8 cellular contexts compared by ENCODE assay signal in genomic region chr19:17125052-17125727, GRCh38. TPM values are rescaled to one million over a fixed set of nuclear protein-coding genes. Genes with fewer than 3 reads are reported as not detected.
DNase-seq lines count a peak whose midpoint lies in the region; ATAC-seq lines count a peak whose summit lies in the region.

No MANE protein-coding gene starts in this region.

- peak; percentile 47 for ATAC-seq in HG02571 (IDR thresholded peaks at IDR 0.05; ENCODE audit: unreplicated experiment)
- peak; percentile 89 to 90 for ATAC-seq in natural killer cell treated with Interleukin-12 subunit alpha and Interleukin-12 subunit beta and Interleukin-15 and Interleukin-18, amount 100 ng/mL, for 72 hours

- peak overlapping the region; percentile 99 for H3K4me3 Mint-ChIP-seq in natural killer cell treated with Interleukin-12 subunit alpha and Interleukin-12 subunit beta and Interleukin-15 and Interleukin-18, amount 100 ng/mL, for 72 hours

- DNase-seq in DMS 273 (lab: John Stamatoyannopoulos, UW; ENCODE audit: unreplicated experiment), result peak; percentile 58
- DNase-seq in DMS 273 treated with DMSO at 0.1 percent for 48 hours (lab: John Stamatoyannopoulos, UW), result no peak
- peak; percentile 86 for DNase-seq in NCI-H82 (lab: John Stamatoyannopoulos, UW)
- DNase-seq in cerebellar cortex (ENCODE audit: low spot score), result peak; percentile 90
- peak; percentile 83 for DNase-seq in natural killer cell treated with Interleukin-12 subunit alpha and Interleukin-12 subunit beta and Interleukin-15 and Interleukin-18, amount 100 ng/mL, for 72 hours (ENCODE audit: low spot score)
- no peak for DNase-seq in NCI-H748 treated with DMSO at 0.1 percent for 48 hours (lab: John Stamatoyannopoulos, UW)
- DNase-seq in NCI-H774 (lab: John Stamatoyannopoulos, UW), result no peak

- H3K27ac Mint-ChIP-seq in natural killer cell treated with Interleukin-12 subunit alpha and Interleukin-12 subunit beta and Interleukin-15 and Interleukin-18, amount 100 ng/mL, for 72 hours, result peak overlapping the region; percentile 96 to 97

- no peaks in the 10 kb centered on the region for H3K27me3 Mint-ChIP-seq in natural killer cell treated with Interleukin-12 subunit alpha and Interleukin-12 subunit beta and Interleukin-15 and Interleukin-18, amount 100 ng/mL, for 72 hours

- no peaks in the 10 kb centered on the region for H3K9me3 Mint-ChIP-seq in natural killer cell treated with Interleukin-12 subunit alpha and Interleukin-12 subunit beta and Interleukin-15 and Interleukin-18, amount 100 ng/mL, for 72 hours

- peaks cover 54 to 63% of the 10 kb centered on the region in 2 donors for H3K4me1 Mint-ChIP-seq in natural killer cell treated with Interleukin-12 subunit alpha and Interleukin-12 subunit beta and Interleukin-15 and Interleukin-18, amount 100 ng/mL, for 72 hours (ENCODE audit: low read depth in 2 of 2)

- H3K36me3 Mint-ChIP-seq in natural killer cell treated with Interleukin-12 subunit alpha and Interleukin-12 subunit beta and Interleukin-15 and Interleukin-18, amount 100 ng/mL, for 72 hours, result no peaks in the 10 kb centered on the region

RNA-seq across cellular contexts. Expression of gene MYO9B, which starts 49.6 kb away (rescaled TPM):
- total RNA-seq in natural killer cell treated with Interleukin-12 subunit alpha and Interleukin-12 subunit beta and Interleukin-15 and Interleukin-18, amount 100 ng/mL, for 72 hours, result 100 to 1,000 TPM; 251 to 283 TPM

RNA-seq across cellular contexts. Expression of gene HAUS8, which starts 49.9 kb away (rescaled TPM):
- total RNA-seq in natural killer cell treated with Interleukin-12 subunit alpha and Interleukin-12 subunit beta and Interleukin-15 and Interleukin-18, amount 100 ng/mL, for 72 hours, result 10 to 100 TPM; 25.6 to 46.1 TPM

Comparison
In these comparisons a context has a peak if more than half of its experiments do, and no peak if none do; other contexts are left out.
1. DNase-seq: peak in DMS 273 (single experiment), NCI-H82 (single experiment), cerebellar cortex (single experiment) and natural killer cell treated with Interleukin-12 subunit alpha and Interleukin-12 subunit beta and Interleukin-15 and Interleukin-18, amount 100 ng/mL, for 72 hours (single experiment); none in DMS 273 treated with DMSO at 0.1 percent for 48 hours (single experiment), NCI-H748 treated with DMSO at 0.1 percent for 48 hours (single experiment) and NCI-H774 (single experiment).